In genomic region chr12:68334136-68334535, GRCh38 we compare ENCODE assay signal across 1 cellular context.
TF ChIP-seq lines count a peak whose summit lies in the region.

No MANE protein-coding gene starts in this region.

TF ChIP-seq in H1, 55 proteins besides CTCF, POLR2A, EP300 and RAD21 (continued from another document):
- no peak for TF ChIP-seq CHD7 (IDR thresholded peaks at IDR 0.05; ENCODE audit: insufficient replicate concordance, low read length)
- TF ChIP-seq POLR2AphosphoS5 (IDR thresholded peaks at IDR 0.05; ENCODE audit: low read depth, low read length): no peak
- no peak for TF ChIP-seq ATF2 (IDR thresholded peaks at IDR 0.05; ENCODE audit: low read length)
- no peak for TF ChIP-seq EGR1 (IDR thresholded peaks at IDR 0.05; ENCODE audit: borderline replicate concordance, low read depth, low read length)
- no peak for TF ChIP-seq SP1 (IDR thresholded peaks at IDR 0.05; ENCODE audit: low read depth, low read length)
- no peak for TF ChIP-seq SIX5 (IDR thresholded peaks at IDR 0.05; ENCODE audit: low read depth, low read length)
- TF ChIP-seq ATF3 (IDR thresholded peaks at IDR 0.05; ENCODE audit: insufficient read depth, low read depth, low read length): no peak
- no peak for TF ChIP-seq USF2 (IDR thresholded peaks at IDR 0.05; ENCODE audit: low read length)
- no peak for TF ChIP-seq HDAC6 (IDR thresholded peaks at IDR 0.05; ENCODE audit: low read depth, low read length)
- TF ChIP-seq POU5F1 (IDR thresholded peaks at IDR 0.05; ENCODE audit: low read depth, low read length): no peak
- no peak for TF ChIP-seq RXRA (IDR thresholded peaks at IDR 0.05; ENCODE audit: insufficient read depth, low read depth, low read length)
- no peak for TF ChIP-seq TBP (IDR thresholded peaks at IDR 0.05; ENCODE audit: low read depth, low read length)
- TF ChIP-seq SAP30 (IDR thresholded peaks at IDR 0.05; ENCODE audit: insufficient read depth, insufficient replicate concordance, low read length): no peak
- no peak for TF ChIP-seq YY1 (IDR thresholded peaks at IDR 0.05; ENCODE audit: low read depth, low read length)
- TF ChIP-seq SRF (IDR thresholded peaks at IDR 0.05; ENCODE audit: low read depth, low read length): no peak
- no peak for TF ChIP-seq RBBP5 (IDR thresholded peaks at IDR 0.05; ENCODE audit: borderline replicate concordance, low read depth, low read length)
